ENCODE assay signal across 8 cellular contexts in the genomic region with DNA sequence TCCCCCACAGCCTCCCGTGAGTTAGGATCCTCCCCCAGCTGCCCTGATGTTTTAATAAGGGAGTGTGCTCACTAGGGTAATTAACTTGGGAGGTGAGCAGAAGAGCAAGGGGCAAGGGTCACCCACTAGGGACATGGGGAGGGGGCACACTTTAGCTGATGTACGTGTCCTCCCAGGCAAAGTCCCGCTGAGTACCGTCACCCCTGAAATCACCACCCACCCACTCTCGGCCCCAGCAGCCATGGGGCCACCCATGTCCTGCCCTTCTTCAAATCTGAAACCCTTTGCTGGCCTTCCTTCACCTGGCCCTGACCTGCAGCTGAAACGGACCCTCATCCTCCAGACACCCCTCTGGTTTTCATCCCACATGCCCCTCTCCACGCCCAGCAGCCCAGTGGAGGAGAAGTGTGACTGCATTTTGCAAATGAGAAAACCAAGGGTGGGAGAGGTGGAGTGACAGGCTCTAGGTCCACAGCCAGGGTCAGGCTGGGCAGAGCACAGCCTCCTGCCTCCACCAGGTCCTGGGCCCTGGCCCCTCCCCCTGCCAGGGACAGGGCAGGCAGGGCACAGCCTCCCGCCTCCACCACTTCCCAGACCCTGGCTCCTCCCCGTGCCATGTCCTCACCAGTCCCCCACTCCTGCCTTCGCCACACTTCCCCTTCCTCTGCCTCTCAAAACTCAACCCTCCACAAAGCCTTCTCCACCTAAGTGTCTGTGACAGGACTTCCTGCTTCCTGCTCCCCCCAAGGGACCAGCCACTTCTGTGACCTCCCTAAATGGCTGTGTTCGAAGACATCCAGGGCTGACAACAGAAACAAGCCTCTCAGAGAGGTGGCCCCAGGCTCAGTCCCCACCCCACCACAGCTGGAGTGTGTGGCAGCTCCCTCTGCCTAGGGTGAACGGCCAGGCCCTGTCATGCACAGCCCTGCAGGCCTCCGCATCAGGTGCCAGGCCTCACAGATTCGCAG. TPM values are rescaled to one million over a fixed set of nuclear protein-coding genes. Genes with fewer than 3 reads are reported as not detected.
DNase-seq lines count a peak whose midpoint lies in the region; ATAC-seq, FAIRE-seq and TF ChIP-seq lines count a peak whose summit lies in the region.

No MANE protein-coding gene starts in this region.

- DNase-seq in NOMO-1 treated with DMSO at 0.1 percent for 48 hours (lab: John Stamatoyannopoulos, UW; ENCODE audit: unreplicated experiment) (peak; percentile 83), adrenal gland (peak; percentile 49 to 70 (median 61)), urothelium cell line (ENCODE audit: low spot score) (no peak), RWPE1 (ENCODE audit: low spot score) (no peak), NCI-H2227 treated with DMSO at 0.1 percent for 48 hours (lab: John Stamatoyannopoulos, UW) (no peak)
- DNase-seq in naive thymus-derived CD8-positive, alpha-beta T cell, result peak; percentile 19 to 78 (median 62)

- H3K27me3 ChIP-seq in adrenal gland, result no peaks in the 10 kb centered on the region

- H3K9me3 ChIP-seq in adrenal gland (replicated peaks in 1 of 3), result no peaks in the 10 kb centered on the region

- no peaks in the 10 kb centered on the region for H3K9me3 Mint-ChIP-seq in naive thymus-derived CD8-positive, alpha-beta T cell

- TF ChIP-seq POLR2A in adrenal gland (IDR thresholded peaks at IDR 0.05), result no peak

- no peaks in the 10 kb centered on the region for H3K27me3 Mint-ChIP-seq in naive thymus-derived CD8-positive, alpha-beta T cell

- H3K4me3 ChIP-seq in adrenal gland, result no peak overlapping the region

- TF ChIP-seq CTCF in adrenal gland (IDR thresholded peaks at IDR 0.05), result no peak
- no peak for TF ChIP-seq CTCF in RWPE1 (conservative IDR thresholded peaks at IDR 0.05; ENCODE audit: low read depth)

- H3K4me3 Mint-ChIP-seq in naive thymus-derived CD8-positive, alpha-beta T cell, result peak overlapping the region in 9 of 10 donors; percentile 66 to 87 (median 73)

- 73 to 86% (median 81%) methylated on average over 9 to 14 of the region's 14 CpGs for WGBS in adrenal gland, 4 donors

- intact Hi-C loops in adrenal gland (cut with DNase I), result no loop called here

- peaks cover 0 to 16% of the 10 kb centered on the region in 2 donors for H3K36me3 ChIP-seq in adrenal gland (replicated peaks in 1 of 2)

- H3K27ac ChIP-seq in adrenal gland (peak overlapping the region in 2 of 5 donors; percentile 52 to 57), RWPE1 (no peak overlapping the region)

- no peak for FAIRE-seq in urothelium cell line (lab: Jason Lieb, UNC)

- peaks cover 0 to 21% (median 2%) of the 10 kb centered on the region in 3 donors for H3K36me3 Mint-ChIP-seq in naive thymus-derived CD8-positive, alpha-beta T cell

- H3K4me1 Mint-ChIP-seq in naive thymus-derived CD8-positive, alpha-beta T cell, result peaks cover 16 to 61% (median 45%) of the 10 kb centered on the region in 4 donors

- peaks cover 11 to 29% of the 10 kb centered on the region in 2 donors for H3K4me1 ChIP-seq in adrenal gland (replicated peaks in 1 of 2)

- POLR2A ChIA-PET in naive thymus-derived CD8-positive, alpha-beta T cell (lab: Charles Lee), result interaction anchor here (1.6 to 3.5 kb wide), 2 partner anchors 15 to 22 kb away, joined by 4 to 43 read pairs; a partner anchor contains a TSS
- POLR2A ChIA-PET in RWPE1 (lab: Yijun Ruan, JAX; ENCODE audit: low non-redundant PET), result no interaction called here

- H3K27ac Mint-ChIP-seq in naive thymus-derived CD8-positive, alpha-beta T cell, result peak overlapping the region; percentile 93 to 98 (median 95)

- CTCF ChIA-PET in RWPE1 (lab: Yijun Ruan, JAX), result no interaction called here

- ATAC-seq in GM18867 (IDR thresholded peaks at IDR 0.05; ENCODE audit: unreplicated experiment) (peak; percentile 91), HG02642 (IDR thresholded peaks at IDR 0.05; ENCODE audit: poor library complexity, unreplicated experiment) (peak; percentile 93)
- ATAC-seq in naive thymus-derived CD8-positive, alpha-beta T cell, result peak; percentile 86 to 90

RNA-seq across cellular contexts. Expression of a gene that starts 15.1 kb away (rescaled TPM):
- total RNA-seq in adrenal gland, result 10 to 100 TPM in 7 of 8 donors, 1 to 10 TPM in 1; 7.2 to 38.5 (median 18.5) TPM
- 10 to 100 TPM in 2 of 3 donors, 1 to 10 TPM in 1; 7.5 to 12.7 (median 11.6) TPM for polyA plus RNA-seq in adrenal gland
- total RNA-seq in naive thymus-derived CD8-positive, alpha-beta T cell, result 10 to 100 TPM; 56.7 to 57.8 TPM
- polyA plus RNA-seq in naive thymus-derived CD8-positive, alpha-beta T cell, result 10 to 100 TPM; 45.2 to 48.2 (median 46.7) TPM

RNA-seq across cellular contexts. Expression of a gene that starts 39.1 kb away (rescaled TPM):
- total RNA-seq in adrenal gland, result 1 to 10 TPM in 1 of 8 donors, under 1 TPM in 6, not detected in 1; 0.19 to 2.2 (median 0.52) TPM
- polyA plus RNA-seq in adrenal gland, result under 1 TPM; 0.37 to 0.73 (median 0.48) TPM
- not detected for total RNA-seq in naive thymus-derived CD8-positive, alpha-beta T cell
- polyA plus RNA-seq in naive thymus-derived CD8-positive, alpha-beta T cell, result not detected

RNA-seq across cellular contexts. Expression of a gene that starts 50.3 kb away (rescaled TPM):
- total RNA-seq in adrenal gland, result 10 to 100 TPM; 45.8 to 92.7 (median 73.8) TPM
- 10 to 100 TPM; 30.3 to 65.0 (median 51.3) TPM for polyA plus RNA-seq in adrenal gland
- total RNA-seq in naive thymus-derived CD8-positive, alpha-beta T cell, result 10 to 100 TPM; 46.0 to 46.2 TPM
- 100 to 1,000 TPM in 1 of 3 donors, 10 to 100 TPM in 2; 74.5 to 234 (median 81.7) TPM for polyA plus RNA-seq in naive thymus-derived CD8-positive, alpha-beta T cell

Comparison
In these comparisons a context has a peak if more than half of its experiments do, and no peak if none do; other contexts are left out.
1. DNase-seq: peak in NOMO-1 treated with DMSO at 0.1 percent for 48 hours (single experiment), adrenal gland (7 of 7) and naive thymus-derived CD8-positive, alpha-beta T cell (10 of 10); none in urothelium cell line (single experiment), RWPE1 (single experiment) and NCI-H2227 treated with DMSO at 0.1 percent for 48 hours (single experiment).
2. Peak in every context shown above with its lines, with median percentiles within 50 percentile points of each other: ATAC-seq.